ENCODE assay signal across 16 cellular contexts in the genomic region with DNA sequence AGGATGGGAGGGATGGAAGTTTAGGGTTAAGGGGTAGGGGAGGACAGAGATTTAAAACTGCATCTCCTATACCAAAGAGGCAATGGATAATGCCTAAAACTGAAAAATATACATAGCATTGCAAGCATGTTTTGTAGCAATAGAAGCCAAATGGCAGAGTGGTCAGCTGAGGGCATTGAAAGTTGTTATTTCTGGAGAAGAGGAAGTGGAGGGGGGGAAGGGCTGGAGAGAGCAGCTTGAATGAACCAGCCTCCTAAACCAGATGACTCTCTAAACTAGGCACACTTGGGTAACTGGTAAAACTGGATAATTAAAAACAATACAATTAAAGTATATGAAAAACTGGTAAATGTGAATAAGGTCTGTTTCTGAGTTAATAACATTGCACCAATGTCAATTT.
DNase-seq lines count a peak whose midpoint lies in the region; ATAC-seq and TF ChIP-seq lines count a peak whose summit lies in the region.
"Had no signal": no experiment of that assay in that cellular context is flagged by ENCODE, and none has a peak within 500 bp of the region (broad histone marks: within the 10 kb centered on the region; RNA-seq: fewer than 3 reads in every experiment).

No MANE protein-coding gene starts in this region.

- no peaks in the 10 kb centered on the region for H3K27me3 ChIP-seq in right cardiac atrium (ENCODE audit: control insufficient read depth, insufficient read depth)
- no peaks in the 10 kb centered on the region for H3K27me3 ChIP-seq in thyroid gland

- no peak overlapping the region for H3K27ac ChIP-seq in right cardiac atrium (ENCODE audit: low read length)
- peak overlapping the region in 1 of 3 donors; percentile 45 for H3K27ac ChIP-seq in thyroid gland

- DNase-seq in Right ventricle myocardium superior (no peak), right cardiac atrium (no peak), SKM-1 (lab: John Stamatoyannopoulos, UW; ENCODE audit: unreplicated experiment) (peak; percentile 66), globus pallidus (ENCODE audit: low spot score) (peak; percentile 38), thyroid gland (peak; percentile 44 to 52), NCI-H2107 treated with DMSO at 0.1 percent for 48 hours (lab: John Stamatoyannopoulos, UW; ENCODE audit: unreplicated experiment) (no peak)
- no peak for DNase-seq in activated CD8-positive, alpha-beta memory T cell treated with anti-CD3 and anti-CD28 coated beads, Interleukin-2, amount 50 U/mL, for 4 hours
- DNase-seq: 8988T; activated CD4-positive, alpha-beta T cell treated with anti-CD3 and anti-CD28 coated beads for 36 hours; activated naive CD4-positive, alpha-beta T cell treated with anti-CD3 and anti-CD28 coated beads, Interleukin-2, amount 10 ng/mL, durations not matched to agents 7 days and 5 days; CD4-positive, alpha-beta T cell; NCI-H2081 treated with DMSO at 0.1 percent for 48 hours; NCI-H748 treated with DMSO at 0.1 percent for 48 hours; SHP77; stimulated activated naive CD8-positive, alpha-beta T cell treated with anti-CD3 and anti-CD28 coated beads, Interleukin-15, amount 100 ng/mL, for 72 hours had no signal

- intact Hi-C loops in Right ventricle myocardium superior (cut with DNase I) = loop anchor here (10.0 kb wide), 1 partner anchor 66 kb away; a partner anchor contains a TSS
- intact Hi-C loops in right cardiac atrium (cut with DNase I) = loop anchor here in 1 of 4 donors (10.0 kb wide), 1 partner anchor 64 kb away; no protein-coding TSS in a partner anchor
- intact Hi-C loops in thyroid gland (cut with DNase I) = no loop called here

- TF ChIP-seq POLR2A in thyroid gland (IDR thresholded peaks at IDR 0.05) = no peak

- no peaks in the 10 kb centered on the region for H3K36me3 ChIP-seq in thyroid gland

- TF ChIP-seq CTCF in thyroid gland (IDR thresholded peaks at IDR 0.05) = no peak

- H3K4me1 ChIP-seq in right cardiac atrium (ENCODE audit: control insufficient read depth, insufficient read depth, low read length) (peaks cover 11% of the 10 kb centered on the region), thyroid gland (peaks cover 17 to 22% of the 10 kb centered on the region in 2 donors)

- H3K4me3 ChIP-seq in right cardiac atrium (ENCODE audit: low read length) (no peak overlapping the region), thyroid gland (replicated peaks in 1 of 3) (no peak overlapping the region)

- H3K9me3 ChIP-seq in right cardiac atrium (ENCODE audit: control insufficient read depth, low read length) (no peaks in the 10 kb centered on the region), thyroid gland (no peaks in the 10 kb centered on the region)

- ATAC-seq in Right ventricle myocardium superior (ENCODE audit: poor library complexity) (peak; percentile 27), right cardiac atrium (no peak), HG03469 (IDR thresholded peaks at IDR 0.05; ENCODE audit: unreplicated experiment) (no peak)
- ATAC-seq: activated CD4-positive, alpha-beta T cell treated with anti-CD3 and anti-CD28 coated beads for 36 hours; stimulated activated naive CD8-positive, alpha-beta T cell treated with anti-CD3 and anti-CD28 coated beads, Interleukin-15, amount 100 ng/mL, for 72 hours had no signal

Comparison
In these comparisons a context has a peak if more than half of its experiments do, and no peak if none do; other contexts are left out.
1. DNase-seq: peak in SKM-1 (single experiment), globus pallidus (single experiment) and thyroid gland (2 of 2); none in Right ventricle myocardium superior (single experiment), right cardiac atrium (0 of 3), activated CD8-positive, alpha-beta memory T cell treated with anti-CD3 and anti-CD28 coated beads, Interleukin-2, amount 50 U/mL, for 4 hours (single experiment) and NCI-H2107 treated with DMSO at 0.1 percent for 48 hours (single experiment).